ENCODE assay signal across 16 cellular contexts in genomic region chr11:132604446-132604845, GRCh38.
DNase-seq lines count a peak whose midpoint lies in the region; ATAC-seq and TF ChIP-seq lines count a peak whose summit lies in the region.
"Had no signal": no experiment of that assay in that cellular context is flagged by ENCODE, and none has a peak within 500 bp of the region (broad histone marks: within the 10 kb centered on the region; RNA-seq: fewer than 3 reads in every experiment).

No MANE protein-coding gene starts in this region.

- H3K36me3 ChIP-seq in gastroesophageal sphincter = no peaks in the 10 kb centered on the region

- H3K9me3 ChIP-seq in gastroesophageal sphincter = no peaks in the 10 kb centered on the region

- TF ChIP-seq CTCF in choroid plexus epithelial cell (conservative IDR thresholded peaks at IDR 0.05; ENCODE audit: low read depth, low read length) (no peak), gastroesophageal sphincter (IDR thresholded peaks at IDR 0.05) (no peak)

- no peak overlapping the region for H3K27ac ChIP-seq in gastroesophageal sphincter

- ATAC-seq in HG02610 (IDR thresholded peaks at IDR 0.05; ENCODE audit: unreplicated experiment) = no peak
- ATAC-seq in gastroesophageal sphincter = no peak
- ATAC-seq: left cardiac atrium had no signal

- TF ChIP-seq EP300 in gastroesophageal sphincter (IDR thresholded peaks at IDR 0.05) = no peak

- H3K4me1 ChIP-seq in gastroesophageal sphincter = no peaks in the 10 kb centered on the region

- no peaks in the 10 kb centered on the region for H3K27me3 ChIP-seq in gastroesophageal sphincter

- WGBS in gastroesophageal sphincter (ENCODE audit: low coverage in 1 of 2), 2 donors = 70 to 79% methylated on average over 2 of the region's 2 CpGs

- DNase-seq in AG08395 (ENCODE audit: low spot score) (peak; percentile 60), HS-5 (ENCODE audit: low read depth) (peak; percentile 39), choroid plexus epithelial cell (ENCODE audit: low read depth) (peak; percentile 52), left kidney (ENCODE audit: low read depth, low spot score) (peak; percentile 64), NCI-H2171 treated with DMSO at 0.1 percent for 48 hours (lab: John Stamatoyannopoulos, UW) (no peak)
- no peak for DNase-seq in activated CD8-positive, alpha-beta memory T cell treated with anti-CD3 and anti-CD28 coated beads, Interleukin-2, amount 50 U/mL, for 48 hours
- DNase-seq: activated effector memory CD4-positive, alpha-beta T cell treated with anti-CD3 and anti-CD28 coated beads, Interleukin-2, amount 50 U/mL, for 16 hours; CD8-positive, alpha-beta memory T cell; erythroblast; hypothalamus; left cardiac atrium; NCI-H2029 treated with DMSO at 0.1 percent for 48 hours; NCI-H510A treated with DMSO at 0.1 percent for 48 hours; SIG-M5 had no signal

- no peak overlapping the region for H3K4me3 ChIP-seq in choroid plexus epithelial cell (ENCODE audit: low read depth, low read length)
- H3K4me3 ChIP-seq in gastroesophageal sphincter = no peak overlapping the region

- no peak for TF ChIP-seq POLR2A in gastroesophageal sphincter (IDR thresholded peaks at IDR 0.05)

Comparison
In these comparisons a context has a peak if more than half of its experiments do, and no peak if none do; other contexts are left out.
1. DNase-seq: peak in AG08395 (single experiment), HS-5 (single experiment), choroid plexus epithelial cell (single experiment) and left kidney (single experiment); none in NCI-H2171 treated with DMSO at 0.1 percent for 48 hours (single experiment) and activated CD8-positive, alpha-beta memory T cell treated with anti-CD3 and anti-CD28 coated beads, Interleukin-2, amount 50 U/mL, for 48 hours (single experiment).